25 cellular contexts compared by ENCODE assay signal in genomic region chr3:49641921-49642707, GRCh38.
"Had no signal": no experiment of that assay in that cellular context is flagged by ENCODE, and none has a peak within 500 bp of the region (broad histone marks: within the 10 kb centered on the region; RNA-seq: fewer than 3 reads in every experiment).

No MANE protein-coding gene starts in this region.

- H3K27ac ChIP-seq: breast epithelium, heart left ventricle, parathyroid adenoma, psoas muscle, thoracic aorta, vagina, WERI-Rb-1 had no signal

- H3K27me3 ChIP-seq: breast epithelium, heart left ventricle, vagina had no signal

- H3K36me3 ChIP-seq: breast epithelium, heart left ventricle, thoracic aorta, vagina had no signal

- H3K4me1 ChIP-seq: breast epithelium, parathyroid adenoma had no signal

- H3K4me3 ChIP-seq: breast epithelium, heart left ventricle, psoas muscle, thoracic aorta, vagina had no signal

- DNase-seq: activated CD4-positive, alpha-beta memory T cell treated with anti-CD3 and anti-CD28 coated beads for 36 hours; activated CD4-positive, alpha-beta T cell treated with anti-CD3 and anti-CD28 coated beads, Interleukin-2, amount 10 ng/mL, durations not matched to agents 24 days and 14 days; activated CD4-positive, CD25-positive, alpha-beta regulatory T cell treated with anti-CD3 and anti-CD28 coated beads, Interleukin-2, amount 50 U/mL, for 72 hours; activated CD8-positive, alpha-beta memory T cell treated with anti-CD3 and anti-CD28 coated beads, Interleukin-2, amount 50 U/mL, for 48 hours; activated gamma-delta T cell treated with Interleukin-2 at 50 U/mL for 16 hours; activated naive CD4-positive, alpha-beta T cell treated with anti-CD3 and anti-CD28 coated beads, Interleukin-2, amount 50 U/mL, for 16 hours; activated T-cell treated with anti-CD3 and anti-CD28 coated beads, Interleukin-2, amount 50 U/mL, for 24 hours; amniotic stem cell; cortex of kidney; hypothalamus; immature natural killer cell; kidney; left colon; mammary epithelial cell; naive thymus-derived CD4-positive, alpha-beta T cell; stimulated activated naive CD4-positive, alpha-beta T cell treated with Interleukin-2 at 50 U/mL for 16 hours; T-helper 17 cell; T1000; WERI-Rb-1 had no signal

- ATAC-seq: heart left ventricle; left colon; naive thymus-derived CD4-positive, alpha-beta T cell; psoas muscle; T-helper 17 cell had no signal

- H3K9me3 ChIP-seq: breast epithelium, heart left ventricle, psoas muscle, thoracic aorta, vagina had no signal

- H2AFZ ChIP-seq: parathyroid adenoma had no signal

- H3K9ac ChIP-seq: parathyroid adenoma had no signal
